19 cellular contexts compared by ENCODE assay signal in genomic region chr9:126154869-126155268, GRCh38.
"Had no signal": no experiment of that assay in that cellular context is flagged by ENCODE, and none has a peak within 500 bp of the region (broad histone marks: within the 10 kb centered on the region; RNA-seq: fewer than 3 reads in every experiment).

No MANE protein-coding gene starts in this region.

- H3K4me1 ChIP-seq: adrenal gland, colonic mucosa, esophagus squamous epithelium, thyroid gland had no signal

- H3K9me3 ChIP-seq: adrenal gland, colonic mucosa, esophagus squamous epithelium, gastroesophageal sphincter, mucosa of descending colon, thyroid gland had no signal

- H3K27me3 ChIP-seq: colonic mucosa, thyroid gland had no signal

- FAIRE-seq: astrocyte, islet of Langerhans had no signal

- H3K27ac ChIP-seq: adrenal gland, colonic mucosa, esophagus squamous epithelium, gastroesophageal sphincter, thyroid gland had no signal

- H3K36me3 ChIP-seq: adrenal gland, colonic mucosa, esophagus squamous epithelium, gastroesophageal sphincter, thyroid gland had no signal

- ATAC-seq: activated CD8-positive, alpha-beta T cell treated with anti-CD3 and anti-CD28 coated beads, Interleukin-2, amount 10 ng/mL, durations not matched to agents 7 days and 5 days; gastroesophageal sphincter; left cardiac atrium; mucosa of descending colon had no signal

- DNase-seq: activated CD4-positive, alpha-beta T cell treated with anti-CD3 and anti-CD28 coated beads, Interleukin-2, amount 10 ng/mL, durations not matched to agents 24 days and 14 days; activated CD8-positive, alpha-beta T cell treated with anti-CD3 and anti-CD28 coated beads, Interleukin-2, amount 10 ng/mL, durations not matched to agents 7 days and 5 days; activated naive CD4-positive, alpha-beta T cell; activated T-cell treated with anti-CD3 and anti-CD28 coated beads, Interleukin-2, amount 50 U/mL, for 24 hours; colonic mucosa; esophagus squamous epithelium; hypothalamus; left cardiac atrium; mesenchymal stem cell; mucosa of descending colon; nephron progenitor cell; stimulated activated CD4-positive, alpha-beta T cell treated with anti-CD3 and anti-CD28 coated beads, Interleukin-4, amount 100 ng/mL, for 1 hour; stimulated activated naive CD4-positive, alpha-beta T cell treated with Interleukin-2 at 50 U/mL for 16 hours; T1000; thyroid gland had no signal

- H3K4me3 ChIP-seq: adrenal gland, colonic mucosa, esophagus squamous epithelium, gastroesophageal sphincter, mucosa of descending colon, thyroid gland had no signal
